ENCODE assay signal across 11 cellular contexts in genomic region chr12:118055865-118056773, GRCh38. TPM values are rescaled to one million over a fixed set of nuclear protein-coding genes. Genes with fewer than 3 reads are reported as not detected.
DNase-seq lines count a peak whose midpoint lies in the region; ATAC-seq, FAIRE-seq and TF ChIP-seq lines count a peak whose summit lies in the region.
"Had no signal": no experiment of that assay in that cellular context is flagged by ENCODE, and none has a peak within 500 bp of the region (broad histone marks: within the 10 kb centered on the region; RNA-seq: fewer than 3 reads in every experiment).

No MANE protein-coding gene starts in this region.

- TF ChIP-seq POLR2A in prostate gland (IDR thresholded peaks at IDR 0.05) (no peak), GM12891 (IDR thresholded peaks at IDR 0.05; ENCODE audit: low read depth, low read length) (no peak)

- no peaks in the 10 kb centered on the region for H3K27me3 ChIP-seq in prostate gland (replicated peaks; ENCODE audit: insufficient read depth)
- H3K27me3 ChIP-seq: esophagus squamous epithelium had no signal

- no peaks in the 10 kb centered on the region for H3K4me1 ChIP-seq in prostate gland (replicated peaks)

- 50% methylated on average over 13 of the region's 13 CpGs for WGBS in prostate gland

- H3K4me3 ChIP-seq in prostate gland, result no peak overlapping the region
- H3K4me3 ChIP-seq: esophagus squamous epithelium had no signal

- intact Hi-C loops in prostate gland (cut with DNase I), result no loop called here

- FAIRE-seq in GM12891 (lab: Jason Lieb, UNC), result no peak
- FAIRE-seq: A204.1 had no signal

- H3K9me3 ChIP-seq in prostate gland, result no peaks in the 10 kb centered on the region
- H3K9me3 ChIP-seq: esophagus squamous epithelium had no signal

- peak; percentile 23 to 74 for DNase-seq in NCI-H2081 (lab: John Stamatoyannopoulos, UW)
- DNase-seq in NCI-H2081 treated with DMSO at 0.1 percent for 48 hours (lab: John Stamatoyannopoulos, UW), result no peak
- peak; percentile 12 for DNase-seq in NCI-H146 treated with DMSO at 0.1 percent for 48 hours (lab: John Stamatoyannopoulos, UW; ENCODE audit: unreplicated experiment)
- DNase-seq in prostate gland (ENCODE audit: low spot score), result peak; percentile 34
- DNase-seq in cerebellar cortex (ENCODE audit: low spot score), result no peak
- DNase-seq in GM12891 (ENCODE audit: insufficient read length, low spot score), result no peak
- DNase-seq: esophagus squamous epithelium, NCI-H1048 had no signal

- no peaks in the 10 kb centered on the region for H3K36me3 ChIP-seq in prostate gland

- H3K27ac ChIP-seq in cingulate gyrus (ENCODE audit: low read depth, low read length) (peak overlapping the region; percentile 29), prostate gland (peak overlapping the region; percentile 26 to 41)

- TF ChIP-seq CTCF in prostate gland (IDR thresholded peaks at IDR 0.05), result no peak

- ATAC-seq in GM18873 (IDR thresholded peaks at IDR 0.05; ENCODE audit: low FRiP score, unreplicated experiment), result no peak

TF ChIP-seq in GM12891, 5 proteins besides CTCF, POLR2A, EP300 and RAD21:
- TF ChIP-seq POLR2AphosphoS5 (IDR thresholded peaks at IDR 0.05; ENCODE audit: low read depth, low read length) (no peak), PAX5 (IDR thresholded peaks at IDR 0.05; ENCODE audit: insufficient read depth, low read length, severe bottlenecking) (no peak), SPI1 (IDR thresholded peaks at IDR 0.05; ENCODE audit: low read depth, low read length) (no peak), POU2F2 (IDR thresholded peaks at IDR 0.05; ENCODE audit: low read depth, low read length) (no peak), TAF1 (IDR thresholded peaks at IDR 0.05; ENCODE audit: low read depth, low read length) (no peak)

RNA-seq across cellular contexts. Expression of gene WSB2, which starts 4.9 kb away (rescaled TPM):
- total RNA-seq in prostate gland, result 10 to 100 TPM; 41.3 to 99.2 TPM
- 38.5 TPM for polyA plus RNA-seq in GM12891 (2012; ENCODE audit: low read depth, missing spikeins)

RNA-seq across cellular contexts. Expression of gene RFC5, which starts 39.6 kb away (rescaled TPM):
- total RNA-seq in prostate gland, result 10 to 100 TPM; 18.9 to 26.3 TPM
- 28.6 TPM for polyA plus RNA-seq in GM12891 (2012; ENCODE audit: low read depth, missing spikeins)

RNA-seq across cellular contexts. Expression of gene VSIG10, which starts 47.7 kb away (rescaled TPM):
- total RNA-seq in prostate gland, result 10 to 100 TPM; 39.8 to 49.5 TPM
- polyA plus RNA-seq in GM12891 (2012; ENCODE audit: low read depth, missing spikeins), result 4.3 TPM

Comparison
In these comparisons a context has a peak if more than half of its experiments do, and no peak if none do; other contexts are left out.
1. DNase-seq: peak in NCI-H2081 (2 of 2), NCI-H146 treated with DMSO at 0.1 percent for 48 hours (single experiment) and prostate gland (single experiment); none in NCI-H2081 treated with DMSO at 0.1 percent for 48 hours (single experiment), cerebellar cortex (single experiment) and GM12891 (single experiment).